Comparison of ENCODE assay signal across 16 cellular contexts in the genomic region with DNA sequence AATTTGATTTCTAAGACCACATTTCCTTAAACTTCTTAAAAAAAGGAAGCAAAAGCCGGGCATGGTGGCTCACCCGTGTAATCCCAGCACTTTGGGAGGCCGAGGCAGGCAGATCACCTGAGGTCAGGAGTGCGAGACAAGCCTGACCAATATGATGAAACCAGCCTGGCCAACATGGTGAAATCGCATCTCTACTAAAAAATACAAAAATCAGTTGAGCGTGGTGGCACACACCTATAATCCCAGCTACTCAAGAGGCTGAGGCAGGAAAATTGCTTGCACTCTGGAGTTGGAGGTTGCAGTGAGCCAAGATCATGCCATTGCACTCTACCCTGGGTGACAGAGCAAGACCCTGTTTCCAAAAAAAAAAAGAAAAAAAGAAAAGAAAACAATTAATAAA. TPM values are rescaled to one million over a fixed set of nuclear protein-coding genes. Genes with fewer than 3 reads are reported as not detected.
"Had no signal": no experiment of that assay in that cellular context is flagged by ENCODE, and none has a peak within 500 bp of the region (broad histone marks: within the 10 kb centered on the region; RNA-seq: fewer than 3 reads in every experiment).

No MANE protein-coding gene starts in this region.

RNA-seq across cellular contexts. Expression of a gene that starts 3.2 kb away (rescaled TPM):
- total RNA-seq: naive thymus-derived CD4-positive, alpha-beta T cell; naive thymus-derived CD8-positive, alpha-beta T cell; natural killer cell; natural killer cell treated with Interleukin-12 subunit alpha and Interleukin-12 subunit beta and Interleukin-15 and Interleukin-18, amount 100 ng/mL, for 72 hours; neural crest cell; occipital lobe; osteocyte; pancreas; progenitor cell of endocrine pancreas; psoas muscle; pulmonary artery endothelial cell; right atrium auricular region; right lobe of liver; sciatic nerve; skeletal muscle tissue; smooth muscle cell had no signal

RNA-seq across cellular contexts. Expression of a gene that starts 28.0 kb away (rescaled TPM):
- total RNA-seq: naive thymus-derived CD8-positive, alpha-beta T cell had no signal
